In genomic region chr1:25898223-25899015, GRCh38 we compare ENCODE assay signal across 13 cellular contexts. TPM values are rescaled to one million over a fixed set of nuclear protein-coding genes. Genes with fewer than 3 reads are reported as not detected.
DNase-seq lines count a peak whose midpoint lies in the region; ATAC-seq and TF ChIP-seq lines count a peak whose summit lies in the region.
"Had no signal": no experiment of that assay in that cellular context is flagged by ENCODE, and none has a peak within 500 bp of the region (broad histone marks: within the 10 kb centered on the region; RNA-seq: fewer than 3 reads in every experiment).

No MANE protein-coding gene starts in this region.

- TF ChIP-seq CTCF in cardiac muscle cell (IDR thresholded peaks at IDR 0.05; ENCODE audit: low read depth, low read length) (no peak), left ventricle myocardium inferior (IDR thresholded peaks at IDR 0.05; ENCODE audit: borderline replicate concordance) (no peak), WTC11 (IDR thresholded peaks at IDR 0.05) (no peak), upper lobe of right lung (IDR thresholded peaks at IDR 0.05) (no peak)

- no peak overlapping the region for H2AK5ac ChIP-seq in mesenchymal stem cell (ENCODE audit: low read length, severe bottlenecking)

- H3K14ac ChIP-seq in mesenchymal stem cell (ENCODE audit: low read length in 2 of 2) = no peak overlapping the region

- CTCF ChIA-PET in WTC11 (lab: Charles Lee) (interaction anchor here (5.3 kb wide), 1 partner anchor 100 kb away, joined by 112 read pairs; the partner anchor contains the start of gene PAFAH2), T-cell (lab: Charles Lee) (interaction anchor here (0.6 to 15.3 kb wide), 4 partner anchors 7 to 1566 kb away, joined by 3 to 311 read pairs (median 30); partner anchors contain the start of genes PAFAH2 (in 1 of the 2) and STMN1 (in 1 of the 2))

- H3K4me3 Mint-ChIP-seq in WTC11 (no peak overlapping the region), T-cell (no peak overlapping the region)

- H3K23ac ChIP-seq in mesenchymal stem cell (ENCODE audit: low read length in 2 of 2) = no peak overlapping the region

- H3K27ac ChIP-seq in cardiac muscle cell (peak overlapping the region; percentile 8), left ventricle myocardium inferior (replicated peaks) (no peak overlapping the region), mesenchymal stem cell (ENCODE audit: low read length, poor library complexity, severe bottlenecking) (no peak overlapping the region), upper lobe of right lung (no peak overlapping the region)

- POLR2A ChIA-PET in WTC11 (lab: Charles Lee) (no interaction called here), T-cell (lab: Charles Lee) (no interaction called here)

- H3K4me1 ChIP-seq in cardiac muscle cell (ENCODE audit: low read depth) (peaks cover 3% of the 10 kb centered on the region), left ventricle myocardium inferior (peaks cover 10% of the 10 kb centered on the region), mesenchymal stem cell (ENCODE audit: control insufficient read depth, insufficient read depth, low read depth, low read length) (peaks cover 12% of the 10 kb centered on the region), upper lobe of right lung (peaks cover 8% of the 10 kb centered on the region)

- WGBS in mesenchymal stem cell = 91% methylated on average over 11 of the region's 11 CpGs

- no peak overlapping the region for H3K4me3 ChIP-seq in cardiac muscle cell
- no peak overlapping the region for H3K4me3 ChIP-seq in left ventricle myocardium inferior
- H3K4me3 ChIP-seq in mesenchymal stem cell (ENCODE audit: insufficient read depth in 1 of 2, low read depth in 1 of 2, low read length in 2 of 2) = no peak overlapping the region
- H3K4me3 ChIP-seq in upper lobe of right lung = no peak overlapping the region

- H3K27me3 Mint-ChIP-seq in WTC11 (ENCODE audit: low read depth) (no peaks in the 10 kb centered on the region), T-cell (no peaks in the 10 kb centered on the region)

- intact Hi-C loops in left ventricle myocardium inferior (cut with micrococcal nuclease) = no loop called here
- intact Hi-C loops in upper lobe of right lung (cut with DNase I) = loop anchor here (5.0 kb wide), 1 partner anchor 99 kb away; the partner anchor contains the start of gene PAFAH2

- H3K4me1 Mint-ChIP-seq in WTC11 (peaks cover 7% of the 10 kb centered on the region), T-cell (peaks cover 10 to 13% (median 10%) of the 10 kb centered on the region in 3 donors)

- peaks cover 46% of the 10 kb centered on the region for H3K36me3 ChIP-seq in cardiac muscle cell
- H3K36me3 ChIP-seq in left ventricle myocardium inferior = peaks cover 13% of the 10 kb centered on the region
- peaks cover 25 to 31% of the 10 kb centered on the region in 2 experiments for H3K36me3 ChIP-seq in mesenchymal stem cell (ENCODE audit: control insufficient read depth in 1 of 2, insufficient read depth in 2 of 2, low read depth in 1 of 2, low read length in 2 of 2)
- peaks cover 18% of the 10 kb centered on the region for H3K36me3 ChIP-seq in upper lobe of right lung

- no peak overlapping the region for H2BK5ac ChIP-seq in mesenchymal stem cell (ENCODE audit: low read depth, low read length, poor library complexity, severe bottlenecking)

- peak overlapping the region; percentile 23 for H4K8ac ChIP-seq in mesenchymal stem cell (ENCODE audit: low read length)

- H2BK12ac ChIP-seq in mesenchymal stem cell (ENCODE audit: low read length in 2 of 2) = no peak overlapping the region

- H3K27me3 ChIP-seq in cardiac muscle cell = no peaks in the 10 kb centered on the region
- no peaks in the 10 kb centered on the region for H3K27me3 ChIP-seq in left ventricle myocardium inferior (ENCODE audit: low read depth)
- H3K27me3 ChIP-seq in mesenchymal stem cell (ENCODE audit: control insufficient read depth in 1 of 2, insufficient read depth in 1 of 2, low read length in 2 of 2) = no peaks in the 10 kb centered on the region
- H3K27me3 ChIP-seq in upper lobe of right lung = no peaks in the 10 kb centered on the region

- peaks cover 50% of the 10 kb centered on the region for H3K36me3 Mint-ChIP-seq in WTC11
- H3K36me3 Mint-ChIP-seq in T-cell = peaks cover 21% of the 10 kb centered on the region

- no peak overlapping the region for H3K18ac ChIP-seq in mesenchymal stem cell (ENCODE audit: low read depth in 1 of 2, low read length in 2 of 2)

- H3K4me2 ChIP-seq in mesenchymal stem cell (ENCODE audit: low read length, poor library complexity, severe bottlenecking) = no peak overlapping the region

- no peak overlapping the region for H2BK15ac ChIP-seq in mesenchymal stem cell (ENCODE audit: low read depth, poor library complexity, severe bottlenecking)

- H3K9me3 ChIP-seq in cardiac muscle cell (ENCODE audit: low read depth) (no peaks in the 10 kb centered on the region), left ventricle myocardium inferior (replicated peaks) (no peaks in the 10 kb centered on the region), mesenchymal stem cell (ENCODE audit: control insufficient read depth, low read length) (no peaks in the 10 kb centered on the region), upper lobe of right lung (no peaks in the 10 kb centered on the region)

- DNase-seq in cardiac muscle cell (ENCODE audit: low read depth in 1 of 2, low spot score in 1 of 2) = no peak
- DNase-seq in left ventricle myocardium inferior = no peak
- no peak for DNase-seq in WTC11 (ENCODE audit: low spot score)
- no peak for DNase-seq in mesenchymal stem cell
- no peak for DNase-seq in upper lobe of right lung
- no peak for DNase-seq in T-cell
- DNase-seq in HT-29 (ENCODE audit: low spot score) = no peak
- DNase-seq: effector memory CD4-positive, alpha-beta T cell; NCI-H2171 treated with DMSO at 0.1 percent for 48 hours; right cardiac atrium; Right ventricle myocardium superior; stimulated activated CD8-positive, alpha-beta memory T cell treated with anti-CD3 and anti-CD28 coated beads, Interleukin-4, amount 100 ng/mL, for 48 hours had no signal

- no peak overlapping the region for H4K91ac ChIP-seq in mesenchymal stem cell (ENCODE audit: low read length)

- H2BK120ac ChIP-seq in mesenchymal stem cell (ENCODE audit: low read depth, low read length) = no peak overlapping the region

- ATAC-seq in WTC11 (no peak), upper lobe of right lung (peak; percentile 69), T-cell (replicated peaks in 1 of 4) (no peak), HG03520 (IDR thresholded peaks at IDR 0.05; ENCODE audit: unreplicated experiment) (no peak)
- ATAC-seq: right cardiac atrium had no signal

- H3K27ac Mint-ChIP-seq in WTC11 = peak overlapping the region; percentile 59
- H3K27ac Mint-ChIP-seq in T-cell = no peak overlapping the region

- peaks cover 32% of the 10 kb centered on the region for H3K79me1 ChIP-seq in mesenchymal stem cell (replicated peaks; ENCODE audit: low read length, poor library complexity, severe bottlenecking)

- no peak overlapping the region for H2AFZ ChIP-seq in mesenchymal stem cell (ENCODE audit: low read depth, low read length)

- H3K9me3 Mint-ChIP-seq in WTC11 (no peaks in the 10 kb centered on the region), T-cell (no peaks in the 10 kb centered on the region)

- H3K4ac ChIP-seq in mesenchymal stem cell (ENCODE audit: low read depth in 1 of 2, low read length in 2 of 2) = no peak overlapping the region

- no peak overlapping the region for H3K9ac ChIP-seq in mesenchymal stem cell (ENCODE audit: low read length)

TF ChIP-seq in WTC11, 78 proteins besides CTCF, POLR2A, EP300 and RAD21:
- no peak for TF ChIP-seq SMAD3 (CRISPR knock-in tag; IDR thresholded peaks at IDR 0.05; ENCODE audit: borderline replicate concordance)
- no peak for TF ChIP-seq IRF1 (CRISPR knock-in tag; IDR thresholded peaks at IDR 0.05)
- no peak for TF ChIP-seq NR3C1 (CRISPR knock-in tag; conservative IDR thresholded peaks at IDR 0.05; ENCODE audit: low read depth)
- TF ChIP-seq CREM (CRISPR knock-in tag; IDR thresholded peaks at IDR 0.05) = no peak
- TF ChIP-seq TEAD4 (CRISPR knock-in tag; IDR thresholded peaks at IDR 0.05) = no peak

RNA-seq across cellular contexts. Expression of gene STMN1, which starts 7.8 kb away (rescaled TPM):
- total RNA-seq in cardiac muscle cell (225 and 572 TPM in 2 replicates), left ventricle myocardium inferior (47.1 TPM), WTC11 (2021) (418 to 483 TPM (median 458 TPM) in 3 replicates), upper lobe of right lung (42.5 TPM), T-cell (10 to 100 TPM; 28.4 to 54.2 (median 45.2) TPM)
- 943 and 1,052 TPM in 2 replicates for polyA plus RNA-seq in cardiac muscle cell
- polyA plus RNA-seq in mesenchymal stem cell (2013, experiment 1 of 2) = 158 TPM
- polyA plus RNA-seq in mesenchymal stem cell (2013, experiment 2 of 2) = 158 TPM
- total RNA-seq in HT-29 (2014; rRNA removed; shearing (Covaris generic)) = 80.1 and 83.8 TPM in 2 replicates

RNA-seq across cellular contexts. Expression of gene PAQR7, which starts 22.9 kb away (rescaled TPM):
- total RNA-seq in cardiac muscle cell (10.7 and 12.5 TPM in 2 replicates), left ventricle myocardium inferior (1.9 TPM), WTC11 (2021) (6.7 to 9.1 TPM (median 8.4 TPM) in 3 replicates), upper lobe of right lung (10.8 TPM), T-cell (1 to 10 TPM; 1.9 to 3.8 (median 3.0) TPM)
- polyA plus RNA-seq in cardiac muscle cell = 2.1 and 3.1 TPM in 2 replicates
- 10.5 TPM for polyA plus RNA-seq in mesenchymal stem cell (2013, experiment 1 of 2)
- polyA plus RNA-seq in mesenchymal stem cell (2013, experiment 2 of 2) = 10.0 TPM
- total RNA-seq in HT-29 (2014; rRNA removed; shearing (Covaris generic)) = 4.0 and 5.7 TPM in 2 replicates

RNA-seq across cellular contexts. Expression of gene AUNIP, which starts 39.2 kb away (rescaled TPM):
- total RNA-seq in cardiac muscle cell (3.0 and 4.4 TPM in 2 replicates), left ventricle myocardium inferior (not detected), WTC11 (2021) (14.2 to 16.1 TPM (median 15.1 TPM) in 3 replicates), upper lobe of right lung (not detected), T-cell (under 1 TPM in 2 of 5 donors, not detected in 3; 0.20 to 0.35 TPM)
- polyA plus RNA-seq in cardiac muscle cell = 4.9 and 5.6 TPM in 2 replicates
- polyA plus RNA-seq in mesenchymal stem cell (2013, experiment 1 of 2) = 0.73 TPM
- 0.89 TPM for polyA plus RNA-seq in mesenchymal stem cell (2013, experiment 2 of 2)
- total RNA-seq in HT-29 (2014; rRNA removed; shearing (Covaris generic)) = 8.3 and 11.4 TPM in 2 replicates
- polyA plus RNA-seq: right cardiac atrium had no signal
